ENCODE assay signal across 1 cellular context in genomic region chr1:76074321-76075187, GRCh38.
A peak's percentile ranks its signal among the peaks of the same experiment; 100 is the strongest.
TF ChIP-seq lines count a peak whose summit lies in the region.

TSS of gene ST6GALNAC3 (plus strand) at chr1:76074746.

TF ChIP-seq in HEK293, 187 proteins besides CTCF, POLR2A, EP300 and RAD21 (continued from another document and continues in another):
- TF ChIP-seq ZNF362 (tag by site-specific recombination; IDR thresholded peaks at IDR 0.05) = no peak
- TF ChIP-seq ZNF248 (tag by site-specific recombination; IDR thresholded peaks at IDR 0.05) = no peak
- TF ChIP-seq ZNF155 (tag by site-specific recombination; IDR thresholded peaks at IDR 0.05) = no peak
- TF ChIP-seq, protein P1, sequence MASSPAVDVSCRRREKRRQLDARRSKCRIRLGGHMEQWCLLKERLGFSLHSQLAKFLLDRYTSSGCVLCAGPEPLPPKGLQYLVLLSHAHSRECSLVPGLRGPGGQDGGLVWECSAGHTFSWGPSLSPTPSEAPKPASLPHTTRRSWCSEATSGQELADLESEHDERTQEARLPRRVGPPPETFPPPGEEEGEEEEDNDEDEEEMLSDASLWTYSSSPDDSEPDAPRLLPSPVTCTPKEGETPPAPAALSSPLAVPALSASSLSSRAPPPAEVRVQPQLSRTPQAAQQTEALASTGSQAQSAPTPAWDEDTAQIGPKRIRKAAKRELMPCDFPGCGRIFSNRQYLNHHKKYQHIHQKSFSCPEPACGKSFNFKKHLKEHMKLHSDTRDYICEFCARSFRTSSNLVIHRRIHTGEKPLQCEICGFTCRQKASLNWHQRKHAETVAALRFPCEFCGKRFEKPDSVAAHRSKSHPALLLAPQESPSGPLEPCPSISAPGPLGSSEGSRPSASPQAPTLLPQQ (tag by site-specific recombination; IDR thresholded peaks at IDR 0.05) = no peak
- TF ChIP-seq ZNF221 (tag by site-specific recombination; IDR thresholded peaks at IDR 0.05; ENCODE audit: borderline replicate concordance) = no peak
- no peak for TF ChIP-seq ZNF132 (tag by site-specific recombination; IDR thresholded peaks at IDR 0.05; ENCODE audit: borderline replicate concordance)
- TF ChIP-seq ZBTB20 (tag by site-specific recombination; IDR thresholded peaks at IDR 0.05) = peak; percentile 18; the same call in 1 of the 2 replicates
- no peak for TF ChIP-seq ZFP69B (tag by site-specific recombination; IDR thresholded peaks at IDR 0.05)
- TF ChIP-seq ZNF670 (tag by site-specific recombination; IDR thresholded peaks at IDR 0.05; ENCODE audit: low read depth) = no peak
- no peak for TF ChIP-seq ZNF24 (tag by site-specific recombination; IDR thresholded peaks at IDR 0.05)
- no peak for TF ChIP-seq ZNF624 (tag by site-specific recombination; IDR thresholded peaks at IDR 0.05)
- TF ChIP-seq, protein P2, sequence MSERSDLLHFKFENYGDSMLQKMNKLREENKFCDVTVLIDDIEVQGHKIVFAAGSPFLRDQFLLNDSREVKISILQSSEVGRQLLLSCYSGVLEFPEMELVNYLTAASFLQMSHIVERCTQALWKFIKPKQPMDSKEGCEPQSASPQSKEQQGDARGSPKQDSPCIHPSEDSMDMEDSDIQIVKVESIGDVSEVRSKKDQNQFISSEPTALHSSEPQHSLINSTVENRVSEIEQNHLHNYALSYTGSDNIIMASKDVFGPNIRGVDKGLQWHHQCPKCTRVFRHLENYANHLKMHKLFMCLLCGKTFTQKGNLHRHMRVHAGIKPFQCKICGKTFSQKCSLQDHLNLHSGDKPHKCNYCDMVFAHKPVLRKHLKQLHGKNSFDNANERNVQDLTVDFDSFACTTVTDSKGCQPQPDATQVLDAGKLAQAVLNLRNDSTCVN (tag by site-specific recombination; optimal IDR thresholded peaks at IDR 0.05) = peak; percentile 71
- no peak for TF ChIP-seq ZNF660 (tag by site-specific recombination; IDR thresholded peaks at IDR 0.05)
- TF ChIP-seq ZNF19 (tag by site-specific recombination; IDR thresholded peaks at IDR 0.05; ENCODE audit: low read depth) = no peak
- TF ChIP-seq IKZF3 (tag by site-specific recombination; IDR thresholded peaks at IDR 0.05) = 0 out of 2 replicates have a peak, but pooled peaks have one; percentile 5
- TF ChIP-seq ZNF677 (tag by site-specific recombination; IDR thresholded peaks at IDR 0.05) = no peak
- no peak for TF ChIP-seq ZNF544 (tag by site-specific recombination; IDR thresholded peaks at IDR 0.05)
- TF ChIP-seq SP7 (tag by site-specific recombination; IDR thresholded peaks at IDR 0.05) = 0 out of 2 replicates have a peak, but pooled peaks have one; percentile 47
- peak; percentile 75; the same call in 1 of the 2 replicates for TF ChIP-seq ZNF501 (tag by site-specific recombination; IDR thresholded peaks at IDR 0.05)
- no peak for TF ChIP-seq ZNF169 (tag by site-specific recombination; IDR thresholded peaks at IDR 0.05)
- no peak for TF ChIP-seq GFI1B (tag by site-specific recombination; IDR thresholded peaks at IDR 0.05)
- no peak for TF ChIP-seq ZSCAN18 (tag by site-specific recombination; IDR thresholded peaks at IDR 0.05)
- TF ChIP-seq SP3 (tag by site-specific recombination; IDR thresholded peaks at IDR 0.05) = peak; percentile 62
- no peak for TF ChIP-seq ZNF610 (tag by site-specific recombination; IDR thresholded peaks at IDR 0.05; ENCODE audit: borderline replicate concordance)
- TF ChIP-seq ZNF76 (tag by site-specific recombination; IDR thresholded peaks at IDR 0.05; ENCODE audit: borderline replicate concordance, low read depth) = no peak; the same call in 1 of the 2 replicates
- TF ChIP-seq ZSCAN16 (tag by site-specific recombination; IDR thresholded peaks at IDR 0.05) = no peak
- no peak for TF ChIP-seq ZNF521 (tag by site-specific recombination; IDR thresholded peaks at IDR 0.05)
- no peak for TF ChIP-seq ZBTB21 (tag by site-specific recombination; IDR thresholded peaks at IDR 0.05)
- TF ChIP-seq ZNF140 (tag by site-specific recombination; IDR thresholded peaks at IDR 0.05) = no peak
- no peak for TF ChIP-seq ZNF26 (tag by site-specific recombination; IDR thresholded peaks at IDR 0.05)
- peak; percentile 37 for TF ChIP-seq SP2 (tag by site-specific recombination; IDR thresholded peaks at IDR 0.05)
- TF ChIP-seq ZFP3 (tag by site-specific recombination; IDR thresholded peaks at IDR 0.05; ENCODE audit: low read depth) = no peak
- 0 out of 2 replicates have a peak, but pooled peaks have one; percentile 37 for TF ChIP-seq ZNF10 (tag by site-specific recombination; IDR thresholded peaks at IDR 0.05)
- no peak for TF ChIP-seq ZNF211 (tag by site-specific recombination; IDR thresholded peaks at IDR 0.05; ENCODE audit: low read depth)
- no peak for TF ChIP-seq ZNF112 (tag by site-specific recombination; IDR thresholded peaks at IDR 0.05)
- TF ChIP-seq ZNF184 (tag by site-specific recombination; IDR thresholded peaks at IDR 0.05) = no peak
- no peak for TF ChIP-seq KLF7 (tag by site-specific recombination; IDR thresholded peaks at IDR 0.05; ENCODE audit: borderline replicate concordance)
- 0 out of 2 replicates have a peak, but pooled peaks have one; percentile 5 for TF ChIP-seq EGR2 (tag by site-specific recombination; IDR thresholded peaks at IDR 0.05; ENCODE audit: low read depth)
- no peak for TF ChIP-seq YY1 (tag by site-specific recombination; IDR thresholded peaks at IDR 0.05)
- no peak for TF ChIP-seq ZNF37A (tag by site-specific recombination; IDR thresholded peaks at IDR 0.05)
- TF ChIP-seq ZNF335 (tag by site-specific recombination; conservative IDR thresholded peaks at IDR 0.05) = peak; percentile 87
- no peak for TF ChIP-seq MEIS1 (CRISPR knock-in tag; IDR thresholded peaks at IDR 0.05; ENCODE audit: borderline replicate concordance)
- peak; percentile 54 for TF ChIP-seq ZNF600 (tag by site-specific recombination; IDR thresholded peaks at IDR 0.05)
- no peak for TF ChIP-seq ZNF426 (tag by site-specific recombination; IDR thresholded peaks at IDR 0.05)
- TF ChIP-seq REPIN1 (tag by site-specific recombination; IDR thresholded peaks at IDR 0.05; ENCODE audit: low read depth) = no peak
- TF ChIP-seq, protein P3, sequence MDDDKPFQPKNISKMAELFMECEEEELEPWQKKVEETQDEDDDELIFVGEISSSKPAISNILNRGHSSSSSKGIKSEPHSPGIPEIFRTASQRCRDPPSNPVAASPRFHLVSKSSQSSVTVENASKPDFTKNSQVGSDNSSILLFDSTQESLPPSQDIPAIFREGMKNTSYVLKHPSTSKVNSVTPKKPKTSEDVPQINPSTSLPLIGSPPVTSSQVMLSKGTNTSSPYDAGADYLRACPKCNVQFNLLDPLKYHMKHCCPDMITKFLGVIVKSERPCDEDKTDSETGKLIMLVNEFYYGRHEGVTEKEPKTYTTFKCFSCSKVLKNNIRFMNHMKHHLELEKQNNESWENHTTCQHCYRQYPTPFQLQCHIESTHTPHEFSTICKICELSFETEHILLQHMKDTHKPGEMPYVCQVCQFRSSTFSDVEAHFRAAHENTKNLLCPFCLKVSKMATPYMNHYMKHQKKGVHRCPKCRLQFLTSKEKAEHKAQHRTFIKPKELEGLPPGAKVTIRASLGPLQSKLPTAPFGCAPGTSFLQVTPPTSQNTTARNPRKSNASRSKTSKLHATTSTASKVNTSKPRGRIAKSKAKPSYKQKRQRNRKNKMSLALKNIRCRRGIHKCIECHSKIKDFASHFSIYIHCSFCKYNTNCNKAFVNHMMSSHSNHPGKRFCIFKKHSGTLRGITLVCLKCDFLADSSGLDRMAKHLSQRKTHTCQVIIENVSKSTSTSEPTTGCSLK (tag by site-specific recombination; IDR thresholded peaks at IDR 0.05) = no peak
- TF ChIP-seq, protein P4, sequence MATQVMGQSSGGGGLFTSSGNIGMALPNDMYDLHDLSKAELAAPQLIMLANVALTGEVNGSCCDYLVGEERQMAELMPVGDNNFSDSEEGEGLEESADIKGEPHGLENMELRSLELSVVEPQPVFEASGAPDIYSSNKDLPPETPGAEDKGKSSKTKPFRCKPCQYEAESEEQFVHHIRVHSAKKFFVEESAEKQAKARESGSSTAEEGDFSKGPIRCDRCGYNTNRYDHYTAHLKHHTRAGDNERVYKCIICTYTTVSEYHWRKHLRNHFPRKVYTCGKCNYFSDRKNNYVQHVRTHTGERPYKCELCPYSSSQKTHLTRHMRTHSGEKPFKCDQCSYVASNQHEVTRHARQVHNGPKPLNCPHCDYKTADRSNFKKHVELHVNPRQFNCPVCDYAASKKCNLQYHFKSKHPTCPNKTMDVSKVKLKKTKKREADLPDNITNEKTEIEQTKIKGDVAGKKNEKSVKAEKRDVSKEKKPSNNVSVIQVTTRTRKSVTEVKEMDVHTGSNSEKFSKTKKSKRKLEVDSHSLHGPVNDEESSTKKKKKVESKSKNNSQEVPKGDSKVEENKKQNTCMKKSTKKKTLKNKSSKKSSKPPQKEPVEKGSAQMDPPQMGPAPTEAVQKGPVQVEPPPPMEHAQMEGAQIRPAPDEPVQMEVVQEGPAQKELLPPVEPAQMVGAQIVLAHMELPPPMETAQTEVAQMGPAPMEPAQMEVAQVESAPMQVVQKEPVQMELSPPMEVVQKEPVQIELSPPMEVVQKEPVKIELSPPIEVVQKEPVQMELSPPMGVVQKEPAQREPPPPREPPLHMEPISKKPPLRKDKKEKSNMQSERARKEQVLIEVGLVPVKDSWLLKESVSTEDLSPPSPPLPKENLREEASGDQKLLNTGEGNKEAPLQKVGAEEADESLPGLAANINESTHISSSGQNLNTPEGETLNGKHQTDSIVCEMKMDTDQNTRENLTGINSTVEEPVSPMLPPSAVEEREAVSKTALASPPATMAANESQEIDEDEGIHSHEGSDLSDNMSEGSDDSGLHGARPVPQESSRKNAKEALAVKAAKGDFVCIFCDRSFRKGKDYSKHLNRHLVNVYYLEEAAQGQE (tag by site-specific recombination; IDR thresholded peaks at IDR 0.05) = no peak
- no peak for TF ChIP-seq MZF1 (tag by site-specific recombination; IDR thresholded peaks at IDR 0.05; ENCODE audit: borderline replicate concordance)
- TF ChIP-seq ZNF792 (tag by site-specific recombination; IDR thresholded peaks at IDR 0.05) = no peak
- TF ChIP-seq, protein P5, sequence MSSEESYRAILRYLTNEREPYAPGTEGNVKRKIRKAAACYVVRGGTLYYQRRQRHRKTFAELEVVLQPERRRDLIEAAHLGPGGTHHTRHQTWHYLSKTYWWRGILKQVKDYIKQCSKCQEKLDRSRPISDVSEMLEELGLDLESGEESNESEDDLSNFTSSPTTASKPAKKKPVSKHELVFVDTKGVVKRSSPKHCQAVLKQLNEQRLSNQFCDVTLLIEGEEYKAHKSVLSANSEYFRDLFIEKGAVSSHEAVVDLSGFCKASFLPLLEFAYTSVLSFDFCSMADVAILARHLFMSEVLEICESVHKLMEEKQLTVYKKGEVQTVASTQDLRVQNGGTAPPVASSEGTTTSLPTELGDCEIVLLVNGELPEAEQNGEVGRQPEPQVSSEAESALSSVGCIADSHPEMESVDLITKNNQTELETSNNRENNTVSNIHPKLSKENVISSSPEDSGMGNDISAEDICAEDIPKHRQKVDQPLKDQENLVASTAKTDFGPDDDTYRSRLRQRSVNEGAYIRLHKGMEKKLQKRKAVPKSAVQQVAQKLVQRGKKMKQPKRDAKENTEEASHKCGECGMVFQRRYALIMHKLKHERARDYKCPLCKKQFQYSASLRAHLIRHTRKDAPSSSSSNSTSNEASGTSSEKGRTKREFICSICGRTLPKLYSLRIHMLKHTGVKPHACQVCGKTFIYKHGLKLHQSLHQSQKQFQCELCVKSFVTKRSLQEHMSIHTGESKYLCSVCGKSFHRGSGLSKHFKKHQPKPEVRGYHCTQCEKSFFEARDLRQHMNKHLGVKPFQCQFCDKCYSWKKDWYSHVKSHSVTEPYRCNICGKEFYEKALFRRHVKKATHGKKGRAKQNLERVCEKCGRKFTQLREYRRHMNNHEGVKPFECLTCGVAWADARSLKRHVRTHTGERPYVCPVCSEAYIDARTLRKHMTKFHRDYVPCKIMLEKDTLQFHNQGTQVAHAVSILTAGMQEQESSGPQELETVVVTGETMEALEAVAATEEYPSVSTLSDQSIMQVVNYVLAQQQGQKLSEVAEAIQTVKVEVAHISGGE (tag by site-specific recombination; conservative IDR thresholded peaks at IDR 0.05; ENCODE audit: low read depth) = no peak
- no peak for TF ChIP-seq HOXD13 (CRISPR knock-in tag; IDR thresholded peaks at IDR 0.05; ENCODE audit: borderline replicate concordance)
- TF ChIP-seq SCRT1 (tag by site-specific recombination; IDR thresholded peaks at IDR 0.05; ENCODE audit: borderline replicate concordance) = no peak
- no peak for TF ChIP-seq ZNF654 (tag by site-specific recombination; IDR thresholded peaks at IDR 0.05; ENCODE audit: low read depth)
- no peak for TF ChIP-seq ZNF223 (tag by site-specific recombination; IDR thresholded peaks at IDR 0.05)
- no peak for TF ChIP-seq ZNF658 (tag by site-specific recombination; IDR thresholded peaks at IDR 0.05)
- no peak for TF ChIP-seq RBAK (tag by site-specific recombination; IDR thresholded peaks at IDR 0.05)
- TF ChIP-seq ZNF785 (tag by site-specific recombination; IDR thresholded peaks at IDR 0.05) = no peak
